Comparison of ENCODE assay signal across 14 cellular contexts in the genomic region with DNA sequence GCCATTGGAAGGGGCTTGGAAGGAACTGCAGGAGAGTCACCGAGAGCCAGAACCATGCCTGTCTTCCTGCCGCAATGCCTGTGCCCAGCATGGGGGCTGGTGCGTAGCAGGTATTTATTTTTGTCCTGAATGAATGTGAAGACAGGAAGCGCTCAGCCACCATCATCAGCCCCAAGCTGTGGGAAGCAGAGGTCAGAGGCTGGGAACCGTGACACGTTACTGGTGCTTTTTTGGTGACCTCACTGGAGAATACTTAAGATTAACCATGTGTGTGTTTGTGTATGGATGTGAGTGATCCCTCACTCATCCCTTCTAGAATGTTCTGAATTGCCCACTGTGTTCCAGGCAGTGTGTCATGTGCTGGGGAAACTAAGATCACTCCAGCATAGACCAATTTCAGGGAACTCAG.
A peak's percentile ranks its signal among the peaks of the same experiment; 100 is the strongest.
DNase-seq lines count a peak whose midpoint lies in the region; TF ChIP-seq lines count a peak whose summit lies in the region.
"Had no signal": no experiment of that assay in that cellular context is flagged by ENCODE, and none has a peak within 500 bp of the region (broad histone marks: within the 10 kb centered on the region; RNA-seq: fewer than 3 reads in every experiment).

No MANE protein-coding gene starts in this region.

- H3K27ac ChIP-seq in OCI-LY7 (ENCODE audit: low read depth, low read length, poor library complexity, severe bottlenecking) (peak overlapping the region; percentile 98), thyroid gland (peak overlapping the region; percentile 56 to 66 (median 59))
- no peak overlapping the region for H3K27ac ChIP-seq in CD4-positive, alpha-beta memory T cell (ENCODE audit: low read depth, low read length)

- peak overlapping the region in 1 of 7 donors; percentile 36 for H3K27ac Mint-ChIP-seq in CD4-positive, alpha-beta memory T cell

- intact Hi-C loops in OCI-LY7 (cut with micrococcal nuclease; ENCODE audit: unreplicated experiment) = loop anchor here (2.0 to 10.0 kb wide), 4 partner anchors 64 to 356 kb away; partner anchors contain the start of gene TNFRSF17
- intact Hi-C loops in thyroid gland (cut with DNase I) = no loop called here
- intact Hi-C loops in CD4-positive, alpha-beta memory T cell (cut with micrococcal nuclease) = no loop called here

- TF ChIP-seq CTCF in OCI-LY7 (conservative IDR thresholded peaks at IDR 0.05; ENCODE audit: low read length) = no peak
- TF ChIP-seq CTCF in foreskin fibroblast (IDR thresholded peaks at IDR 0.05; ENCODE audit: low read depth, low read length) = no peak
- no peak for TF ChIP-seq CTCF in thyroid gland (IDR thresholded peaks at IDR 0.05)

- H3K36me3 ChIP-seq in OCI-LY7 (ENCODE audit: insufficient read depth, low read length) (no peaks in the 10 kb centered on the region), thyroid gland (no peaks in the 10 kb centered on the region)
- no peaks in the 10 kb centered on the region for H3K36me3 ChIP-seq in CD4-positive, alpha-beta memory T cell (ENCODE audit: insufficient read depth, low read length)
- H3K36me3 ChIP-seq: HAP-1 had no signal

- peak; percentile 9 for DNase-seq in stimulated activated CD4-positive, alpha-beta T cell treated with anti-CD3 and anti-CD28 coated beads, Interleukin-1b, Interleukin-23, amount 100 ng/mL, for 48 hours
- DNase-seq in stimulated activated CD4-positive, alpha-beta T cell treated with anti-CD3 and anti-CD28 coated beads, Interleukin-15, amount 100 ng/mL, for 24 hours = no peak
- DNase-seq in OCI-LY7 (ENCODE audit: low spot score) (peak; percentile 62), foreskin fibroblast (peak; percentile 76), thyroid gland (peak in 1 of 2 donors; percentile 20), NCI-H1048 (lab: John Stamatoyannopoulos, UW) (no peak), NCI-H187 (lab: John Stamatoyannopoulos, UW) (no peak)
- DNase-seq in CD4-positive, alpha-beta memory T cell = no peak
- DNase-seq: activated T-cell treated with anti-CD3 and anti-CD28 coated beads, Interleukin-2, amount 50 U/mL, for 1 hour; Calu3; NCI-H1694 had no signal

- no peaks in the 10 kb centered on the region for H3K9me3 ChIP-seq in OCI-LY7 (ENCODE audit: low read length)
- H3K9me3 ChIP-seq in thyroid gland = no peaks in the 10 kb centered on the region
- no peaks in the 10 kb centered on the region for H3K9me3 ChIP-seq in CD4-positive, alpha-beta memory T cell (ENCODE audit: control insufficient read depth in 1 of 2, low read length in 2 of 2)
- H3K9me3 ChIP-seq: HAP-1 had no signal

- no peaks in the 10 kb centered on the region for H3K27me3 ChIP-seq in thyroid gland
- H3K27me3 ChIP-seq in CD4-positive, alpha-beta memory T cell (ENCODE audit: insufficient read depth, low read length) = no peaks in the 10 kb centered on the region

- peak overlapping the region; percentile 1; the same call in 1 of the 2 replicates for H2AFZ ChIP-seq in OCI-LY7 (ENCODE audit: low read length)

- H3K4me1 Mint-ChIP-seq in CD4-positive, alpha-beta memory T cell = peaks cover 2 to 39% (median 20%) of the 10 kb centered on the region in 4 donors

- BruUV-seq in OCI-LY7 (replicated peaks; lab: Mats Ljungman, UMichigan) = no TSS peak

- 57 to 64% methylated on average over 6 of the region's 6 CpGs for WGBS in thyroid gland, 2 donors

- peaks cover 0 to 3% (median 0%) of the 10 kb centered on the region in 8 donors for H3K9me3 Mint-ChIP-seq in CD4-positive, alpha-beta memory T cell
- H3K9me3 Mint-ChIP-seq: brain, WTC11 had no signal

- peaks cover 18% of the 10 kb centered on the region; the same call in 1 of the 2 replicates for H3K79me2 ChIP-seq in OCI-LY7 (ENCODE audit: insufficient read depth, low read depth, low read length)

- peaks cover 9 to 10% of the 10 kb centered on the region in 2 donors for H3K36me3 Mint-ChIP-seq in CD4-positive, alpha-beta memory T cell
- H3K36me3 Mint-ChIP-seq: brain, WTC11 had no signal

- CTCF ChIA-PET in OCI-LY7 (lab: Charles Lee; ENCODE audit: unreplicated experiment) = interaction anchor here (1.5 kb wide), 1 partner anchor 29 kb away, joined by 4 read pairs; no protein-coding TSS in a partner anchor
- CTCF ChIA-PET in CD4-positive, alpha-beta memory T cell (lab: Charles Lee; ENCODE audit: partially characterized antibody) = no interaction called here

- H3K4me3 Mint-ChIP-seq in CD4-positive, alpha-beta memory T cell = no peak overlapping the region
- H3K4me3 Mint-ChIP-seq: brain, WTC11 had no signal

- H3K4me1 ChIP-seq in OCI-LY7 (ENCODE audit: insufficient read depth, low read length, poor library complexity, severe bottlenecking) (peaks cover 100% of the 10 kb centered on the region), thyroid gland (peaks cover 24 to 35% of the 10 kb centered on the region in 2 donors)
- H3K4me1 ChIP-seq in CD4-positive, alpha-beta memory T cell (ENCODE audit: insufficient read depth, low read length) = peaks cover 7% of the 10 kb centered on the region
- H3K4me1 ChIP-seq: HAP-1 had no signal

- no peaks in the 10 kb centered on the region for H3K9me2 ChIP-seq in OCI-LY7 (ENCODE audit: insufficient read depth, low read length)

- no peak for TF ChIP-seq POLR2A in thyroid gland (IDR thresholded peaks at IDR 0.05)

- H4K20me1 ChIP-seq in OCI-LY7 (ENCODE audit: insufficient read depth, low read length) = no peaks in the 10 kb centered on the region

- peak overlapping the region; percentile 25 for H3K4me3 ChIP-seq in OCI-LY7 (ENCODE audit: low read depth, low read length, poor library complexity, severe bottlenecking)
- H3K4me3 ChIP-seq in foreskin fibroblast (ENCODE audit: low read depth in 1 of 2, low read length in 2 of 2) = no peak overlapping the region
- no peak overlapping the region for H3K4me3 ChIP-seq in thyroid gland (replicated peaks in 1 of 3)
- H3K4me3 ChIP-seq in CD4-positive, alpha-beta memory T cell (ENCODE audit: low read length in 2 of 2) = no peak overlapping the region
- H3K4me3 ChIP-seq: HAP-1 had no signal

- POLR2A ChIA-PET in OCI-LY7 (lab: Charles Lee) = interaction anchor here (1.7 to 5.7 kb wide), 2 partner anchors 9 to 25 kb away, joined by 12 to 78 read pairs; no protein-coding TSS in a partner anchor
- POLR2A ChIA-PET in CD4-positive, alpha-beta memory T cell (lab: Charles Lee; ENCODE audit: partially characterized antibody) = no interaction called here

- H3K4me2 ChIP-seq in OCI-LY7 (ENCODE audit: low read length) = peak overlapping the region; percentile 80

- H3K27me3 Mint-ChIP-seq in CD4-positive, alpha-beta memory T cell = no peaks in the 10 kb centered on the region
- H3K27me3 Mint-ChIP-seq: brain had no signal

Comparison
In these comparisons a context has a peak if more than half of its experiments do, and no peak if none do; other contexts are left out.
1. DNase-seq: peak in stimulated activated CD4-positive, alpha-beta T cell treated with anti-CD3 and anti-CD28 coated beads, Interleukin-1b, Interleukin-23, amount 100 ng/mL, for 48 hours (single experiment), OCI-LY7 (single experiment) and foreskin fibroblast (2 of 2); none in stimulated activated CD4-positive, alpha-beta T cell treated with anti-CD3 and anti-CD28 coated beads, Interleukin-15, amount 100 ng/mL, for 24 hours (single experiment), NCI-H1048 (single experiment), CD4-positive, alpha-beta memory T cell (0 of 5) and NCI-H187 (0 of 2).